8 cellular contexts compared by ENCODE assay signal in genomic region chr5:140220032-140220697, GRCh38. TPM values are rescaled to one million over a fixed set of nuclear protein-coding genes. Genes with fewer than 3 reads are reported as not detected.
A peak's percentile ranks its signal among the peaks of the same experiment; 100 is the strongest.
DNase-seq lines count a peak whose midpoint lies in the region; ATAC-seq, FAIRE-seq and TF ChIP-seq lines count a peak whose summit lies in the region.

No MANE protein-coding gene starts in this region.

- 89% methylated on average over 3 of the region's 3 CpGs for WGBS in liver

- DNase-seq in GM03348 (ENCODE audit: low spot score) (peak; percentile 11), PC-3 (peak; percentile 25), NCI-H2227 treated with DMSO at 0.1 percent for 48 hours (lab: John Stamatoyannopoulos, UW) (no peak), UCSD-AML1 (lab: John Stamatoyannopoulos, UW; ENCODE audit: unreplicated experiment) (no peak), NCI-H1694 (lab: John Stamatoyannopoulos, UW) (no peak), H54 (ENCODE audit: insufficient read length, low spot score) (no peak)

- H3K4me2 ChIP-seq in PC-3 (ENCODE audit: low read length) = no peak overlapping the region

- H4K20me1 ChIP-seq in PC-3 (ENCODE audit: low read length) = no peaks in the 10 kb centered on the region

- no peak for TF ChIP-seq RAD21 in liver (IDR thresholded peaks at IDR 0.05)

- no peaks in the 10 kb centered on the region for H3K9me3 ChIP-seq in PC-3 (ENCODE audit: low read length)
- no peaks in the 10 kb centered on the region for H3K9me3 ChIP-seq in liver (ENCODE audit: control insufficient read depth in 4 of 4, low read length in 3 of 4)

- no peak for FAIRE-seq in H54 (lab: Jason Lieb, UNC)

- no peak for TF ChIP-seq CTCF in PC-3 (conservative IDR thresholded peaks at IDR 0.05; ENCODE audit: low read depth, low read length)
- TF ChIP-seq CTCF in liver (IDR thresholded peaks at IDR 0.05; ENCODE audit: low read depth, low read length, missing input control) = no peak

- CTCF ChIA-PET in PC-3 (lab: Charles Lee) = no interaction called here

- H3K4me1 ChIP-seq in PC-3 (ENCODE audit: insufficient read depth, low read length) (peaks cover 40% of the 10 kb centered on the region), liver (ENCODE audit: control insufficient read depth in 4 of 4, insufficient read depth in 4 of 4, low read length in 3 of 4) (peaks cover 11 to 49% (median 33%) of the 10 kb centered on the region in 4 donors)

- BruUV-seq in PC-3 (replicated peaks; lab: Mats Ljungman, UMichigan) = no TSS peak

- no peaks in the 10 kb centered on the region for H3F3A ChIP-seq in PC-3 (ENCODE audit: low read length, unreplicated experiment)

- H3K79me2 ChIP-seq in PC-3 (ENCODE audit: low read length) = no peaks in the 10 kb centered on the region

- H3K9ac ChIP-seq in PC-3 (ENCODE audit: low read length) (no peak overlapping the region), liver (ENCODE audit: low read depth in 1 of 2, low read length in 2 of 2) (no peak overlapping the region)

- H2AFZ ChIP-seq in PC-3 (ENCODE audit: low read length) = no peak overlapping the region

- no peaks in the 10 kb centered on the region for H3K27me3 ChIP-seq in PC-3 (ENCODE audit: low read length)
- no peaks in the 10 kb centered on the region for H3K27me3 ChIP-seq in liver (ENCODE audit: control insufficient read depth in 4 of 4, insufficient read depth in 4 of 4, low read length in 3 of 4)

- H3K27ac ChIP-seq in PC-3 (ENCODE audit: low read length) = no peak overlapping the region
- H3K27ac ChIP-seq in liver (ENCODE audit: low read depth in 1 of 2, low read length in 2 of 2) = peak overlapping the region; percentile 69 to 73

- TF ChIP-seq POLR2A in H54 (IDR thresholded peaks at IDR 0.05; ENCODE audit: low read depth, low read length) = no peak

- POLR2A ChIA-PET in PC-3 (lab: Charles Lee; ENCODE audit: unreplicated experiment) = no interaction called here

- intact Hi-C loops in PC-3 (cut with micrococcal nuclease) = loop anchor here (5.0 kb wide), 1 partner anchor 43 kb away; the partner anchor contains the start of gene CYSTM1

- no peaks in the 10 kb centered on the region for H3K9me2 ChIP-seq in PC-3 (replicated peaks; ENCODE audit: low read length)

- no peak overlapping the region for H3K4me3 ChIP-seq in PC-3 (ENCODE audit: low read length)
- no peak overlapping the region for H3K4me3 ChIP-seq in liver (ENCODE audit: low read depth in 1 of 3, low read length in 3 of 3)

- ATAC-seq in GM21528 (IDR thresholded peaks at IDR 0.05; ENCODE audit: low FRiP score, unreplicated experiment) (peak; percentile 52), PC-3 (peak; percentile 24; the same call in 1 of the 2 replicates)

- peaks cover 7% of the 10 kb centered on the region; the same call in 1 of the 2 replicates for H3K36me3 ChIP-seq in PC-3 (ENCODE audit: low read depth, low read length)
- H3K36me3 ChIP-seq in liver (ENCODE audit: control insufficient read depth in 4 of 4, insufficient read depth in 3 of 4, low read depth in 1 of 4, low read length in 3 of 4) = no peaks in the 10 kb centered on the region

TF ChIP-seq in liver, 16 proteins besides CTCF, POLR2A, EP300 and RAD21:
- no peak for TF ChIP-seq MAX (IDR thresholded peaks at IDR 0.05)

RNA-seq across cellular contexts. Expression of gene CYSTM1, which starts 45.2 kb away (rescaled TPM):
- total RNA-seq in PC-3 (2014; rRNA removed) (24.3 and 43.3 TPM in 2 replicates), liver (10 to 100 TPM in 1 of 2 donors, 1 to 10 TPM in 1; 8.1 to 15.6 TPM)
- polyA plus RNA-seq in liver = 10 to 100 TPM; 31.1 to 45.7 TPM

Comparison
In these comparisons a context has a peak if more than half of its experiments do, and no peak if none do; other contexts are left out.
1. DNase-seq: peak in GM03348 (single experiment) and PC-3 (single experiment); none in NCI-H2227 treated with DMSO at 0.1 percent for 48 hours (single experiment), UCSD-AML1 (single experiment), NCI-H1694 (single experiment) and H54 (single experiment).